In genomic region chr2:62215306-62216064, GRCh38 we compare ENCODE assay signal across 10 cellular contexts. TPM values are rescaled to one million over a fixed set of nuclear protein-coding genes. Genes with fewer than 3 reads are reported as not detected.
DNase-seq lines count a peak whose midpoint lies in the region; ATAC-seq, FAIRE-seq and TF ChIP-seq lines count a peak whose summit lies in the region.
"Had no signal": no experiment of that assay in that cellular context is flagged by ENCODE, and none has a peak within 500 bp of the region (broad histone marks: within the 10 kb centered on the region; RNA-seq: fewer than 3 reads in every experiment).

No MANE protein-coding gene starts in this region.

- H3K9ac ChIP-seq in SK-N-SH (no peak overlapping the region), Karpas-422 (ENCODE audit: low read length) (no peak overlapping the region)

- H3K4me2 ChIP-seq in SK-N-SH (no peak overlapping the region), Karpas-422 (ENCODE audit: low read depth, low read length, poor library complexity, severe bottlenecking) (no peak overlapping the region)

- CTCF ChIA-PET in SK-N-SH (lab: Yijun Ruan, JAX) = interaction anchor here (0.7 to 1.3 kb wide), 6 partner anchors 17 to 222 kb away, joined by 3 to 5 read pairs (median 3); no protein-coding TSS in a partner anchor

- H3K4me1 ChIP-seq in SK-N-SH (ENCODE audit: control insufficient read depth in 1 of 2, insufficient read depth in 2 of 2, low read depth in 1 of 2, low read length in 1 of 2) = peaks cover 0 to 28% of the 10 kb centered on the region in 2 experiments; a peak in 2 of 4 replicates
- H3K4me1 ChIP-seq in pancreas = peaks cover 14 to 43% (median 41%) of the 10 kb centered on the region in 3 donors
- no peaks in the 10 kb centered on the region for H3K4me1 ChIP-seq in Karpas-422 (ENCODE audit: low read length)

- TF ChIP-seq POLR2A in erythroblast (IDR thresholded peaks at IDR 0.05; ENCODE audit: low read length) = no peak

- 76% methylated on average over 11 of the region's 11 CpGs for WGBS in SK-N-SH (ENCODE audit: low lambda C conversion rate)
- 45 to 49% methylated on average over 11 of the region's 11 CpGs for WGBS in pancreas, 2 donors

- no peaks in the 10 kb centered on the region for H3K27me3 ChIP-seq in SK-N-SH (ENCODE audit: insufficient read depth)
- no peaks in the 10 kb centered on the region for H3K27me3 ChIP-seq in pancreas
- H3K27me3 ChIP-seq in Karpas-422 (ENCODE audit: low read length) = no peaks in the 10 kb centered on the region

- H3K36me3 ChIP-seq in SK-N-SH (replicated peaks in 1 of 2; ENCODE audit: control insufficient read depth in 1 of 2, insufficient read depth in 2 of 2, low read length in 1 of 2) (no peaks in the 10 kb centered on the region), pancreas (no peaks in the 10 kb centered on the region), Karpas-422 (ENCODE audit: insufficient read depth, low read length) (no peaks in the 10 kb centered on the region; the same call in 1 of the 2 replicates)

- H2AFZ ChIP-seq in SK-N-SH (ENCODE audit: low read depth) = no peak overlapping the region
- no peak overlapping the region for H2AFZ ChIP-seq in Karpas-422 (ENCODE audit: low read length)

- H3K4me3 ChIP-seq in SK-N-SH (ENCODE audit: low read depth in 2 of 2, low read length in 1 of 2) (no peak overlapping the region), pancreas (no peak overlapping the region), Karpas-422 (ENCODE audit: low read length) (no peak overlapping the region)

- no peaks in the 10 kb centered on the region; the same call in 1 of the 2 replicates for H4K20me1 ChIP-seq in SK-N-SH (ENCODE audit: insufficient read depth)
- no peaks in the 10 kb centered on the region for H4K20me1 ChIP-seq in Karpas-422 (ENCODE audit: insufficient read depth, low read depth, low read length)

- no peaks in the 10 kb centered on the region for H3K9me2 ChIP-seq in SK-N-SH
- no peaks in the 10 kb centered on the region for H3K9me2 ChIP-seq in Karpas-422 (replicated peaks; ENCODE audit: insufficient read depth, low read length)

- H3K79me2 ChIP-seq in SK-N-SH (ENCODE audit: insufficient read depth) (peaks cover 32% of the 10 kb centered on the region; the same call in 1 of the 2 replicates), Karpas-422 (ENCODE audit: low read length) (peaks cover 96% of the 10 kb centered on the region)

- H3K27ac ChIP-seq in SK-N-SH (ENCODE audit: low read depth in 2 of 2, low read length in 1 of 2) (peak overlapping the region in 1 of 2 experiments; percentile 60; a peak in 2 of 4 replicates), pancreas (peak overlapping the region in 2 of 4 donors; percentile 5 to 33), Karpas-422 (ENCODE audit: low read length) (no peak overlapping the region)

- TF ChIP-seq CTCF in SK-N-SH (IDR thresholded peaks at IDR 0.05) (no peak), pancreas (IDR thresholded peaks at IDR 0.05) (no peak)

- intact Hi-C loops in pancreas (cut with DNase I) = no loop called here

- no peaks in the 10 kb centered on the region for H3F3A ChIP-seq in SK-N-SH (replicated peaks; ENCODE audit: insufficient read depth)

- DNase-seq in EH (ENCODE audit: low read depth) (peak; percentile 61), SK-N-SH (peak; percentile 70), erythroblast (lab: John Stamatoyannopoulos, UW) (peak; percentile 72 to 80), pancreas (no peak), Karpas-422 (no peak), dermis blood vessel endothelial cell (no peak)
- no peak for DNase-seq in stimulated activated CD8-positive, alpha-beta memory T cell treated with anti-CD3 and anti-CD28 coated beads, Interleukin-4, amount 100 ng/mL, for 48 hours
- DNase-seq: activated CD4-positive, alpha-beta T cell treated with anti-CD3 and anti-CD28 coated beads for 1 hour; NCI-H1417 treated with DMSO at 0.1 percent for 48 hours had no signal

- FAIRE-seq in pancreas (lab: Jason Lieb, UNC) = no peak

- no peak for TF ChIP-seq RAD21 in SK-N-SH (IDR thresholded peaks at IDR 0.05; ENCODE audit: low read length)

- ATAC-seq in pancreas (peak in 3 of 4 donors; percentile 45 to 49 (median 47)), HG03097 (IDR thresholded peaks at IDR 0.05; ENCODE audit: low FRiP score, unreplicated experiment) (no peak)

- H3K9me3 ChIP-seq in SK-N-SH (no peaks in the 10 kb centered on the region), pancreas (no peaks in the 10 kb centered on the region), Karpas-422 (ENCODE audit: low read length) (peaks cover 27% of the 10 kb centered on the region)

- TF ChIP-seq EP300 in SK-N-SH (IDR thresholded peaks at IDR 0.05; ENCODE audit: borderline replicate concordance in 1 of 2, low read depth in 1 of 2, low read length in 1 of 2) = peak in 1 of 2 experiments; percentile 15; a peak in 1 of 4 replicates

- POLR2A ChIA-PET in SK-N-SH (lab: Yijun Ruan, JAX) = interaction anchor here (1.2 kb wide), 1 partner anchor 14 kb away, joined by 3 read pairs; no protein-coding TSS in a partner anchor

TF ChIP-seq in SK-N-SH, 30 proteins besides CTCF, POLR2A, EP300 and RAD21:
- TF ChIP-seq RCOR1 (IDR thresholded peaks at IDR 0.05; ENCODE audit: low read length) = peak; percentile 29; the same call in 1 of the 2 replicates
- TF ChIP-seq GATA2 (CRISPR knock-in tag; IDR thresholded peaks at IDR 0.05) = peak; percentile 93
- TF ChIP-seq FOSL2 (IDR thresholded peaks at IDR 0.05; ENCODE audit: borderline replicate concordance, low read depth) = no peak
- TF ChIP-seq FOXJ3 (CRISPR knock-in tag; IDR thresholded peaks at IDR 0.05) = peak; percentile 77; the same call in 1 of the 2 replicates
- TF ChIP-seq, protein P1, sequence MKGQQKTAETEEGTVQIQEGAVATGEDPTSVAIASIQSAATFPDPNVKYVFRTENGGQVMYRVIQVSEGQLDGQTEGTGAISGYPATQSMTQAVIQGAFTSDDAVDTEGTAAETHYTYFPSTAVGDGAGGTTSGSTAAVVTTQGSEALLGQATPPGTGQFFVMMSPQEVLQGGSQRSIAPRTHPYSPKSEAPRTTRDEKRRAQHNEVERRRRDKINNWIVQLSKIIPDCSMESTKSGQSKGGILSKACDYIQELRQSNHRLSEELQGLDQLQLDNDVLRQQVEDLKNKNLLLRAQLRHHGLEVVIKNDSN (IDR thresholded peaks at IDR 0.05; ENCODE audit: borderline replicate concordance, low read depth) = no peak

RNA-seq across cellular contexts. Expression of gene B3GNT2, which starts 19.6 kb away (rescaled TPM):
- polyA plus RNA-seq in SK-N-SH (2012; rRNA removed) (6.3 and 8.4 TPM in 2 replicates), pancreas (1 to 10 TPM; 3.7 to 7.1 TPM)
- polyA plus RNA-seq in SK-N-SH (2012; cell fraction: cytosol; rRNA removed) = 8.4 and 9.0 TPM in 2 replicates
- polyA plus RNA-seq in SK-N-SH (2012; cell fraction: nucleus; rRNA removed) = 2.8 and 4.7 TPM in 2 replicates
- total RNA-seq in pancreas (10 to 100 TPM in 5 of 6 donors, 1 to 10 TPM in 1; 7.5 to 15.4 (median 11.5) TPM), dermis blood vessel endothelial cell (30.8 and 31.8 TPM in 2 replicates)
- total RNA-seq in Karpas-422 (2014; rRNA removed; shearing (Covaris generic); ENCODE audit: low replicate concordance) = 12.6 and 26.9 TPM in 2 replicates

Comparison
In these comparisons a context has a peak if more than half of its experiments do, and no peak if none do; other contexts are left out.
1. DNase-seq: peak in EH (single experiment), SK-N-SH (single experiment) and erythroblast (2 of 2); none in pancreas (0 of 6), Karpas-422 (single experiment), stimulated activated CD8-positive, alpha-beta memory T cell treated with anti-CD3 and anti-CD28 coated beads, Interleukin-4, amount 100 ng/mL, for 48 hours (single experiment) and dermis blood vessel endothelial cell (single experiment).